1 cellular context compared by ENCODE assay signal in genomic region chr1:52142220-52143153, GRCh38.
A peak's percentile ranks its signal among the peaks of the same experiment; 100 is the strongest.
TF ChIP-seq lines count a peak whose summit lies in the region.

No MANE protein-coding gene starts in this region.

TF ChIP-seq in HepG2, 621 proteins besides CTCF, POLR2A, EP300 and RAD21 (continued from another document and continues in another):
- TF ChIP-seq ZNF580 (CRISPR knock-in tag; IDR thresholded peaks at IDR 0.05; ENCODE audit: borderline replicate concordance, low read depth) (no peak), SETDB1 (CRISPR knock-in tag; IDR thresholded peaks at IDR 0.05; ENCODE audit: borderline replicate concordance) (no peak), JARID2 (CRISPR knock-in tag; IDR thresholded peaks at IDR 0.05; ENCODE audit: insufficient replicate concordance) (no peak), ZNF800 (CRISPR knock-in tag; IDR thresholded peaks at IDR 0.05) (no peak), SNAI1 (CRISPR knock-in tag; IDR thresholded peaks at IDR 0.05; ENCODE audit: borderline replicate concordance) (no peak), RXRA (CRISPR knock-in tag; IDR thresholded peaks at IDR 0.05) (no peak), ZNF280D (CRISPR knock-in tag; IDR thresholded peaks at IDR 0.05) (0 out of 2 replicates have a peak, but pooled peaks have one; percentile 17), TARDBP (CRISPR knock-in tag; IDR thresholded peaks at IDR 0.05) (no peak), ZSCAN25 (CRISPR knock-in tag; IDR thresholded peaks at IDR 0.05) (peak; percentile 24; the same call in 1 of the 2 replicates), HOMEZ (CRISPR knock-in tag; IDR thresholded peaks at IDR 0.05; ENCODE audit: low read depth) (no peak), CENPBD1 (CRISPR knock-in tag; IDR thresholded peaks at IDR 0.05; ENCODE audit: borderline replicate concordance, low read depth) (no peak), MBD4 (IDR thresholded peaks at IDR 0.05; ENCODE audit: borderline replicate concordance, low read length) (no peak), PRPF4 (IDR thresholded peaks at IDR 0.05; ENCODE audit: low read depth, low read length, poor library complexity, severe bottlenecking) (no peak), ZNF674 (CRISPR knock-in tag; IDR thresholded peaks at IDR 0.05; ENCODE audit: low read depth) (no peak), ADNP (CRISPR knock-in tag; IDR thresholded peaks at IDR 0.05) (no peak), ZNF619 (CRISPR knock-in tag; IDR thresholded peaks at IDR 0.05) (no peak), ZNF691 (CRISPR knock-in tag; IDR thresholded peaks at IDR 0.05; ENCODE audit: borderline replicate concordance, low read depth) (no peak; the same call in 1 of the 2 replicates), ZBTB1 (CRISPR knock-in tag; IDR thresholded peaks at IDR 0.05; ENCODE audit: borderline replicate concordance) (no peak), REPIN1 (CRISPR knock-in tag; IDR thresholded peaks at IDR 0.05; ENCODE audit: borderline replicate concordance, low read depth) (0 out of 2 replicates have a peak, but pooled peaks have one; percentile 45), HNF4A (CRISPR knock-in tag; IDR thresholded peaks at IDR 0.05) (no peak), ZBTB7A (CRISPR knock-in tag; IDR thresholded peaks at IDR 0.05) (no peak; the same call in 1 of the 2 replicates), KLF15 (CRISPR knock-in tag; IDR thresholded peaks at IDR 0.05; ENCODE audit: borderline replicate concordance) (no peak), ZNF136 (CRISPR knock-in tag; IDR thresholded peaks at IDR 0.05; ENCODE audit: low read depth) (no peak), TRIM24 (CRISPR knock-in tag; IDR thresholded peaks at IDR 0.05) (no peak), ZNF296 (CRISPR knock-in tag; conservative IDR thresholded peaks at IDR 0.05) (no peak), FOSL2 (CRISPR knock-in tag; IDR thresholded peaks at IDR 0.05) (no peak), FOXP1 (IDR thresholded peaks at IDR 0.05) (no peak), FOXP1 (CRISPR knock-in tag; IDR thresholded peaks at IDR 0.05) (no peak), ATF4 (CRISPR knock-in tag; IDR thresholded peaks at IDR 0.05) (no peak), HNRNPLL (IDR thresholded peaks at IDR 0.05; ENCODE audit: low read depth, low read length, poor library complexity, severe bottlenecking) (no peak), LCORL (IDR thresholded peaks at IDR 0.05) (no peak), LCORL (CRISPR knock-in tag; IDR thresholded peaks at IDR 0.05) (peak; percentile 40; the same call in 1 of the 2 replicates), DNMT1 (CRISPR knock-in tag; IDR thresholded peaks at IDR 0.05) (no peak), ZFP36L1 (CRISPR knock-in tag; IDR thresholded peaks at IDR 0.05) (no peak), RARG (CRISPR knock-in tag; IDR thresholded peaks at IDR 0.05; ENCODE audit: low read depth) (no peak), HCFC1 (IDR thresholded peaks at IDR 0.05; ENCODE audit: low read depth, low read length) (no peak), ZNF224 (CRISPR knock-in tag; IDR thresholded peaks at IDR 0.05) (no peak), RNF219 (CRISPR knock-in tag; IDR thresholded peaks at IDR 0.05) (no peak), ZNF772 (CRISPR knock-in tag; IDR thresholded peaks at IDR 0.05) (0 out of 2 replicates have a peak, but pooled peaks have one; percentile 35), HMGA1 (CRISPR knock-in tag; conservative IDR thresholded peaks at IDR 0.05) (no peak), ZNF672 (CRISPR knock-in tag; IDR thresholded peaks at IDR 0.05) (no peak), SMARCE1 (IDR thresholded peaks at IDR 0.05; ENCODE audit: borderline replicate concordance) (no peak), JUND (CRISPR knock-in tag; IDR thresholded peaks at IDR 0.05) (no peak), MAZ (IDR thresholded peaks at IDR 0.05; ENCODE audit: borderline replicate concordance, low read depth, low read length) (no peak), MAZ (CRISPR knock-in tag; IDR thresholded peaks at IDR 0.05; ENCODE audit: low read depth) (peak; percentile 13; the same call in 1 of the 2 replicates), ZNF354B (CRISPR knock-in tag; IDR thresholded peaks at IDR 0.05) (no peak), ZNF761 (CRISPR knock-in tag; conservative IDR thresholded peaks at IDR 0.05) (no peak), E2F2 (CRISPR knock-in tag; IDR thresholded peaks at IDR 0.05; ENCODE audit: borderline replicate concordance) (no peak), ZNF792 (CRISPR knock-in tag; IDR thresholded peaks at IDR 0.05) (no peak), ZNF264 (CRISPR knock-in tag; IDR thresholded peaks at IDR 0.05) (no peak), KLF11 (CRISPR knock-in tag; IDR thresholded peaks at IDR 0.05) (no peak)
- TF ChIP-seq, protein P1, sequence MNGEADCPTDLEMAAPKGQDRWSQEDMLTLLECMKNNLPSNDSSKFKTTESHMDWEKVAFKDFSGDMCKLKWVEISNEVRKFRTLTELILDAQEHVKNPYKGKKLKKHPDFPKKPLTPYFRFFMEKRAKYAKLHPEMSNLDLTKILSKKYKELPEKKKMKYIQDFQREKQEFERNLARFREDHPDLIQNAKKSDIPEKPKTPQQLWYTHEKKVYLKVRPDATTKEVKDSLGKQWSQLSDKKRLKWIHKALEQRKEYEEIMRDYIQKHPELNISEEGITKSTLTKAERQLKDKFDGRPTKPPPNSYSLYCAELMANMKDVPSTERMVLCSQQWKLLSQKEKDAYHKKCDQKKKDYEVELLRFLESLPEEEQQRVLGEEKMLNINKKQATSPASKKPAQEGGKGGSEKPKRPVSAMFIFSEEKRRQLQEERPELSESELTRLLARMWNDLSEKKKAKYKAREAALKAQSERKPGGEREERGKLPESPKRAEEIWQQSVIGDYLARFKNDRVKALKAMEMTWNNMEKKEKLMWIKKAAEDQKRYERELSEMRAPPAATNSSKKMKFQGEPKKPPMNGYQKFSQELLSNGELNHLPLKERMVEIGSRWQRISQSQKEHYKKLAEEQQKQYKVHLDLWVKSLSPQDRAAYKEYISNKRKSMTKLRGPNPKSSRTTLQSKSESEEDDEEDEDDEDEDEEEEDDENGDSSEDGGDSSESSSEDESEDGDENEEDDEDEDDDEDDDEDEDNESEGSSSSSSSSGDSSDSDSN (CRISPR knock-in tag; IDR thresholded peaks at IDR 0.05) = peak; percentile 96
- TF ChIP-seq, protein P2, sequence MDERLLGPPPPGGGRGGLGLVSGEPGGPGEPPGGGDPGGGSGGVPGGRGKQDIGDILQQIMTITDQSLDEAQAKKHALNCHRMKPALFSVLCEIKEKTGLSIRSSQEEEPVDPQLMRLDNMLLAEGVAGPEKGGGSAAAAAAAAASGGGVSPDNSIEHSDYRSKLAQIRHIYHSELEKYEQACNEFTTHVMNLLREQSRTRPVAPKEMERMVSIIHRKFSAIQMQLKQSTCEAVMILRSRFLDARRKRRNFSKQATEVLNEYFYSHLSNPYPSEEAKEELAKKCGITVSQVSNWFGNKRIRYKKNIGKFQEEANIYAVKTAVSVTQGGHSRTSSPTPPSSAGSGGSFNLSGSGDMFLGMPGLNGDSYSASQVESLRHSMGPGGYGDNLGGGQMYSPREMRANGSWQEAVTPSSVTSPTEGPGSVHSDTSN (CRISPR knock-in tag; IDR thresholded peaks at IDR 0.05) = no peak
- TF ChIP-seq, protein P3, sequence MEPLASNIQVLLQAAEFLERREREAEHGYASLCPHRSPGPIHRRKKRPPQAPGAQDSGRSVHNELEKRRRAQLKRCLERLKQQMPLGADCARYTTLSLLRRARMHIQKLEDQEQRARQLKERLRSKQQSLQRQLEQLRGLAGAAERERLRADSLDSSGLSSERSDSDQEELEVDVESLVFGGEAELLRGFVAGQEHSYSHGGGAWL (CRISPR knock-in tag; IDR thresholded peaks at IDR 0.05) = 0 out of 2 replicates have a peak, but pooled peaks have one; percentile 40
